In genomic region chr1:209435654-209436566, GRCh38 we compare ENCODE assay signal across 8 cellular contexts.
DNase-seq lines count a peak whose midpoint lies in the region; ATAC-seq and TF ChIP-seq lines count a peak whose summit lies in the region.

No MANE protein-coding gene starts in this region.

- no peak overlapping the region for H3K4me2 ChIP-seq in SK-N-SH

- no peak overlapping the region for H3K4me3 Mint-ChIP-seq in activated T-cell treated with anti-CD3 and anti-CD28 coated beads, Interleukin-2, amount 50 U/mL, for 24 hours

- no peaks in the 10 kb centered on the region for H3K9me2 ChIP-seq in SK-N-SH

- H2AFZ ChIP-seq in SK-N-SH (ENCODE audit: low read depth): peak overlapping the region; percentile 78; the same call in 1 of the 2 replicates

- H3K27me3 Mint-ChIP-seq in activated T-cell treated with anti-CD3 and anti-CD28 coated beads, Interleukin-2, amount 50 U/mL, for 24 hours: peaks cover 27% of the 10 kb centered on the region

- intact Hi-C loops in right lobe of liver (cut with DNase I): no loop called here

- DNase-seq in activated T-cell treated with anti-CD3 and anti-CD28 coated beads, Interleukin-2, amount 50 U/mL, for 24 hours: peak; percentile 44
- no peak for DNase-seq in activated T-cell treated with anti-CD3 and anti-CD28 coated beads for 4 hours
- peak; percentile 73 for DNase-seq in MG63
- peak; percentile 86 for DNase-seq in SK-N-SH
- no peak for DNase-seq in coronary artery (ENCODE audit: low spot score)
- peak; percentile 58 to 62 (median 62) for DNase-seq in right lobe of liver
- DNase-seq in stromal cell of bone marrow (ENCODE audit: low read depth): peak; percentile 44

- H4K20me1 ChIP-seq in SK-N-SH (ENCODE audit: insufficient read depth): no peaks in the 10 kb centered on the region

- ATAC-seq in right lobe of liver: peak; percentile 89 to 97 (median 93)

- peak; percentile 66 for TF ChIP-seq CTCF in HEK293 (tag by site-specific recombination; IDR thresholded peaks at IDR 0.05)
- TF ChIP-seq CTCF in SK-N-SH (IDR thresholded peaks at IDR 0.05): peak; percentile 96
- peak; percentile 28 for TF ChIP-seq CTCF in coronary artery (IDR thresholded peaks at IDR 0.05)
- peak; percentile 64 to 78 (median 71) for TF ChIP-seq CTCF in right lobe of liver (IDR thresholded peaks at IDR 0.05)

- H3K4me1 ChIP-seq in HEK293 (ENCODE audit: control insufficient read depth, insufficient read depth, low read length) (no peaks in the 10 kb centered on the region), SK-N-SH (ENCODE audit: control insufficient read depth in 1 of 2, insufficient read depth in 2 of 2, low read depth in 1 of 2, low read length in 1 of 2) (peaks cover 7 to 15% of the 10 kb centered on the region in 2 experiments; a peak in 3 of 4 replicates), right lobe of liver (no peaks in the 10 kb centered on the region)

- POLR2A ChIA-PET in HEK293 (lab: Yijun Ruan, JAX): no interaction called here
- POLR2A ChIA-PET in SK-N-SH (lab: Yijun Ruan, JAX): no interaction called here

- no peaks in the 10 kb centered on the region for H3K36me3 Mint-ChIP-seq in activated T-cell treated with anti-CD3 and anti-CD28 coated beads, Interleukin-2, amount 50 U/mL, for 24 hours (ENCODE audit: low read depth)

- H3K9me3 Mint-ChIP-seq in activated T-cell treated with anti-CD3 and anti-CD28 coated beads, Interleukin-2, amount 50 U/mL, for 24 hours: peaks cover 5% of the 10 kb centered on the region

- 36% methylated on average over 6 of the region's 6 CpGs for WGBS in SK-N-SH (ENCODE audit: low lambda C conversion rate)
- WGBS in right lobe of liver (ENCODE audit: insufficient coverage, low coverage, low lambda C conversion rate, missing lambda C conversion rate): 31% methylated on average over 6 of the region's 6 CpGs

- H3F3A ChIP-seq in SK-N-SH (replicated peaks; ENCODE audit: insufficient read depth): no peaks in the 10 kb centered on the region

- H3K27ac ChIP-seq in HEK293 (ENCODE audit: extremely low read depth, low read depth, low read length): no peak overlapping the region
- H3K27ac ChIP-seq in SK-N-SH (ENCODE audit: low read depth in 2 of 2, low read length in 1 of 2): peak overlapping the region in 1 of 2 experiments; percentile 47; a peak in 2 of 4 replicates
- H3K27ac ChIP-seq in coronary artery: no peak overlapping the region
- H3K27ac ChIP-seq in right lobe of liver: no peak overlapping the region

- H3K79me2 ChIP-seq in SK-N-SH (ENCODE audit: insufficient read depth): no peaks in the 10 kb centered on the region

- peak; percentile 96 for TF ChIP-seq RAD21 in SK-N-SH (IDR thresholded peaks at IDR 0.05; ENCODE audit: low read length)

- CTCF ChIA-PET in HEK293 (lab: Yijun Ruan, JAX) (interaction anchor here (0.6 to 3.2 kb wide), 17 partner anchors 19 to 1414 kb away, joined by 3 to 15 read pairs (median 4); no protein-coding TSS in a partner anchor), SK-N-SH (lab: Yijun Ruan, JAX) (interaction anchor here (0.6 to 4.9 kb wide), 27 partner anchors 9 to 1414 kb away, joined by 3 to 40 read pairs (median 4); partner anchors contain the start of gene PLXNA2)

- H3K4me3 ChIP-seq in HEK293 (ENCODE audit: low read depth, low read length) (no peak overlapping the region), MG63 (no peak overlapping the region), SK-N-SH (ENCODE audit: low read depth in 2 of 2, low read length in 1 of 2) (no peak overlapping the region; a peak in 1 of 4 replicates), coronary artery (no peak overlapping the region), right lobe of liver (no peak overlapping the region)

- no peaks in the 10 kb centered on the region for H3K4me1 Mint-ChIP-seq in activated T-cell treated with anti-CD3 and anti-CD28 coated beads, Interleukin-2, amount 50 U/mL, for 24 hours (ENCODE audit: low read depth)

- TF ChIP-seq POLR2A in right lobe of liver (IDR thresholded peaks at IDR 0.05): no peak

- H3K36me3 ChIP-seq in HEK293 (ENCODE audit: control insufficient read depth in 2 of 2, insufficient read depth in 1 of 2, low read length in 2 of 2) (no peaks in the 10 kb centered on the region), MG63 (no peaks in the 10 kb centered on the region), SK-N-SH (replicated peaks in 1 of 2; ENCODE audit: control insufficient read depth in 1 of 2, insufficient read depth in 2 of 2, low read length in 1 of 2) (no peaks in the 10 kb centered on the region), right lobe of liver (no peaks in the 10 kb centered on the region)

- H3K27me3 ChIP-seq in MG63 (no peaks in the 10 kb centered on the region), SK-N-SH (ENCODE audit: insufficient read depth) (no peaks in the 10 kb centered on the region), right lobe of liver (no peaks in the 10 kb centered on the region)

- no peak for TF ChIP-seq EP300 in SK-N-SH (IDR thresholded peaks at IDR 0.05; ENCODE audit: borderline replicate concordance in 1 of 2, low read depth in 1 of 2, low read length in 1 of 2)

- no peak overlapping the region for H3K27ac Mint-ChIP-seq in activated T-cell treated with anti-CD3 and anti-CD28 coated beads, Interleukin-2, amount 50 U/mL, for 24 hours

- H3K9me3 ChIP-seq in HEK293 (ENCODE audit: control insufficient read depth, insufficient read depth, low read depth, low read length) (no peaks in the 10 kb centered on the region; the same call in 1 of the 2 replicates), MG63 (no peaks in the 10 kb centered on the region), SK-N-SH (no peaks in the 10 kb centered on the region), right lobe of liver (no peaks in the 10 kb centered on the region)

- peak overlapping the region; percentile 15; the same call in 1 of the 2 replicates for H3K9ac ChIP-seq in SK-N-SH

TF ChIP-seq in HEK293, 187 proteins besides CTCF, POLR2A, EP300 and RAD21 (continues in another document):
- no peak for TF ChIP-seq ZNF514 (tag by site-specific recombination; IDR thresholded peaks at IDR 0.05)
- TF ChIP-seq KLF17 (tag by site-specific recombination; IDR thresholded peaks at IDR 0.05): no peak
- TF ChIP-seq ZNF621 (tag by site-specific recombination; IDR thresholded peaks at IDR 0.05): no peak
- TF ChIP-seq ZNF155 (tag by site-specific recombination; IDR thresholded peaks at IDR 0.05): no peak
- no peak for TF ChIP-seq TRIM28 (IDR thresholded peaks at IDR 0.05; ENCODE audit: borderline replicate concordance, low read length)
- TF ChIP-seq ZBTB6 (tag by site-specific recombination; IDR thresholded peaks at IDR 0.05): no peak

TF ChIP-seq in SK-N-SH, 30 proteins besides CTCF, POLR2A, EP300 and RAD21:
- TF ChIP-seq MAX (IDR thresholded peaks at IDR 0.05; ENCODE audit: low read depth) (no peak), YY1 (IDR thresholded peaks at IDR 0.05; ENCODE audit: low read depth) (peak; percentile 65; the same call in 1 of the 2 replicates), SMC3 (IDR thresholded peaks at IDR 0.05; ENCODE audit: low read depth, low read length) (peak; percentile 89)

Comparison
In these comparisons a context has a peak if more than half of its experiments do, and no peak if none do; other contexts are left out.
1. DNase-seq: peak in activated T-cell treated with anti-CD3 and anti-CD28 coated beads, Interleukin-2, amount 50 U/mL, for 24 hours (single experiment), MG63 (single experiment), SK-N-SH (single experiment), right lobe of liver (3 of 3) and stromal cell of bone marrow (single experiment); none in activated T-cell treated with anti-CD3 and anti-CD28 coated beads for 4 hours (single experiment) and coronary artery (single experiment).
2. CTCF ChIP-seq: peak in every context shown above with its lines; median percentile 96 in SK-N-SH; 71 in right lobe of liver; 66 in HEK293; 28 in coronary artery.